22 cellular contexts compared by ENCODE assay signal in genomic region chr7:117259626-117260025, GRCh38.
DNase-seq lines count a peak whose midpoint lies in the region; ATAC-seq, FAIRE-seq and TF ChIP-seq lines count a peak whose summit lies in the region.
"Had no signal": no experiment of that assay in that cellular context is flagged by ENCODE, and none has a peak within 500 bp of the region (broad histone marks: within the 10 kb centered on the region; RNA-seq: fewer than 3 reads in every experiment).

No MANE protein-coding gene starts in this region.

- no peak overlapping the region for H2AFZ ChIP-seq in astrocyte (ENCODE audit: low read depth, low read length)

- H3K27ac ChIP-seq in astrocyte (ENCODE audit: low read depth, low read length), result no peak overlapping the region
- H3K27ac ChIP-seq: right atrium auricular region, thyroid gland had no signal

- H3K36me3 ChIP-seq in astrocyte (ENCODE audit: insufficient read depth, low read length), result no peaks in the 10 kb centered on the region
- H3K36me3 ChIP-seq: right atrium auricular region, thyroid gland had no signal

- H3K27me3 Mint-ChIP-seq in astrocyte (ENCODE audit: low read depth, unreplicated experiment), result peaks cover 9% of the 10 kb centered on the region

- H3K9me3 ChIP-seq in astrocyte (ENCODE audit: insufficient read depth, low read depth, low read length), result no peaks in the 10 kb centered on the region
- H3K9me3 ChIP-seq: right atrium auricular region, thyroid gland had no signal

- peaks cover 4% of the 10 kb centered on the region for H3K9me3 Mint-ChIP-seq in astrocyte (ENCODE audit: unreplicated experiment)
- H3K9me3 Mint-ChIP-seq: activated T-helper 2 cell treated with anti-CD3 and anti-CD28 coated beads, Interferon-gamma antibody, Interleukin-2, Interleukin-4, amounts not matched to agents 10 μg/mL and 5 μg/mL and 100 μg/mL, durations not matched to agents 14 hours and 24 hours and 36 hours had no signal

- peak; percentile 89 for FAIRE-seq in astrocyte (lab: Jason Lieb, UNC)
- no peak for FAIRE-seq in urothelium cell line (lab: Jason Lieb, UNC)
- FAIRE-seq: A204.1, GM18507, H1 had no signal

- H3K4me1 ChIP-seq in astrocyte (ENCODE audit: insufficient read depth, low read length), result no peaks in the 10 kb centered on the region
- H3K4me1 ChIP-seq: right atrium auricular region, thyroid gland had no signal

- no peaks in the 10 kb centered on the region for H3K79me2 ChIP-seq in astrocyte (ENCODE audit: insufficient read depth, low read length)

- H3K27ac Mint-ChIP-seq in astrocyte (ENCODE audit: unreplicated experiment), result peak overlapping the region; percentile 41
- H3K27ac Mint-ChIP-seq: activated T-helper 2 cell treated with anti-CD3 and anti-CD28 coated beads, Interferon-gamma antibody, Interleukin-2, Interleukin-4, amounts not matched to agents 10 μg/mL and 5 μg/mL and 100 μg/mL, durations not matched to agents 14 hours and 24 hours and 36 hours had no signal

- DNase-seq in AG08395 (ENCODE audit: low spot score) (peak; percentile 75), astrocyte (ENCODE audit: low read depth) (peak; percentile 64), foreskin fibroblast (peak; percentile 48 to 77), urothelium cell line (ENCODE audit: low spot score) (no peak), NCI-H2081 treated with DMSO at 0.1 percent for 48 hours (lab: John Stamatoyannopoulos, UW) (no peak), NCI-H1105 treated with DMSO at 0.1 percent for 48 hours (lab: John Stamatoyannopoulos, UW) (no peak)
- no peak for DNase-seq in activated CD8-positive, alpha-beta memory T cell treated with anti-CD3 and anti-CD28 coated beads, Interleukin-2, amount 50 U/mL, for 48 hours
- DNase-seq: central memory CD4-positive, alpha-beta T cell; DMS153; KBM-7; NCI-H1105; NCI-H69; stimulated activated naive CD4-positive, alpha-beta T cell; T1000; thyroid gland had no signal

- H3K4me1 Mint-ChIP-seq in astrocyte (ENCODE audit: low read depth, unreplicated experiment), result peaks cover 13% of the 10 kb centered on the region

- no peaks in the 10 kb centered on the region for H3K36me3 Mint-ChIP-seq in astrocyte (ENCODE audit: low read depth, unreplicated experiment)

- no peak overlapping the region for H3K4me3 ChIP-seq in astrocyte (ENCODE audit: insufficient read depth, low read depth, low read length)
- H3K4me3 ChIP-seq in foreskin fibroblast (ENCODE audit: low read depth in 1 of 2, low read length in 2 of 2), result no peak overlapping the region
- H3K4me3 ChIP-seq: right atrium auricular region, thyroid gland had no signal

- H3K4me2 ChIP-seq in astrocyte (ENCODE audit: low read length), result no peak overlapping the region

- peak; percentile 29 for ATAC-seq in HG02798 (IDR thresholded peaks at IDR 0.05; ENCODE audit: poor library complexity, unreplicated experiment)
- ATAC-seq: activated CD4-positive, CD25-positive, alpha-beta regulatory T cell treated with anti-CD3 and anti-CD28 coated beads, Interleukin-2, amount 50 U/mL, for 24 hours had no signal

- H3K27me3 ChIP-seq in astrocyte (ENCODE audit: insufficient read depth, low read length), result peaks cover 18% of the 10 kb centered on the region
- H3K27me3 ChIP-seq: right atrium auricular region, thyroid gland had no signal

- H3K4me3 Mint-ChIP-seq in astrocyte (ENCODE audit: unreplicated experiment), result no peak overlapping the region

- no peak for TF ChIP-seq CTCF in astrocyte (IDR thresholded peaks at IDR 0.05; ENCODE audit: insufficient read depth, low read depth, low read length)
- no peak for TF ChIP-seq CTCF in foreskin fibroblast (IDR thresholded peaks at IDR 0.05; ENCODE audit: low read depth, low read length)

- no peak overlapping the region for H3K9ac ChIP-seq in astrocyte (ENCODE audit: low read length)

- H4K20me1 ChIP-seq in astrocyte (ENCODE audit: insufficient read depth, low read length), result no peaks in the 10 kb centered on the region

Comparison
In these comparisons a context has a peak if more than half of its experiments do, and no peak if none do; other contexts are left out.
1. DNase-seq: peak in AG08395 (single experiment), astrocyte (single experiment) and foreskin fibroblast (2 of 2); none in urothelium cell line (single experiment), NCI-H2081 treated with DMSO at 0.1 percent for 48 hours (single experiment), NCI-H1105 treated with DMSO at 0.1 percent for 48 hours (single experiment) and activated CD8-positive, alpha-beta memory T cell treated with anti-CD3 and anti-CD28 coated beads, Interleukin-2, amount 50 U/mL, for 48 hours (single experiment).